In genomic region chr11:20070459-20070858, GRCh38 we compare ENCODE assay signal across 1 cellular context.
A peak's percentile ranks its signal among the peaks of the same experiment; 100 is the strongest.
TF ChIP-seq lines count a peak whose summit lies in the region.

No MANE protein-coding gene starts in this region.

TF ChIP-seq in HEK293, 187 proteins besides CTCF, POLR2A, EP300 and RAD21 (continued from another document):
- TF ChIP-seq ZNF292 (tag by site-specific recombination; IDR thresholded peaks at IDR 0.05; ENCODE audit: borderline replicate concordance, low read depth) (no peak), ZNF174 (tag by site-specific recombination; IDR thresholded peaks at IDR 0.05) (no peak), ZNF501 (tag by site-specific recombination; IDR thresholded peaks at IDR 0.05) (no peak), SP7 (tag by site-specific recombination; IDR thresholded peaks at IDR 0.05) (no peak), ZNF76 (tag by site-specific recombination; IDR thresholded peaks at IDR 0.05; ENCODE audit: borderline replicate concordance, low read depth) (no peak), KLF7 (tag by site-specific recombination; IDR thresholded peaks at IDR 0.05; ENCODE audit: borderline replicate concordance) (no peak), ZSCAN30 (tag by site-specific recombination; IDR thresholded peaks at IDR 0.05) (peak; percentile 78), ZNF239 (tag by site-specific recombination; IDR thresholded peaks at IDR 0.05) (no peak), IKZF3 (tag by site-specific recombination; IDR thresholded peaks at IDR 0.05) (0 out of 2 replicates have a peak, but pooled peaks have one; percentile 24), FEZF1 (tag by site-specific recombination; IDR thresholded peaks at IDR 0.05) (peak; percentile 98), ZNF510 (tag by site-specific recombination; IDR thresholded peaks at IDR 0.05; ENCODE audit: insufficient replicate concordance) (no peak), SALL2 (tag by site-specific recombination; IDR thresholded peaks at IDR 0.05; ENCODE audit: borderline replicate concordance) (no peak), ZNF335 (tag by site-specific recombination; conservative IDR thresholded peaks at IDR 0.05) (no peak), BCL11B (tag by site-specific recombination; IDR thresholded peaks at IDR 0.05; ENCODE audit: low read depth) (no peak), HIC1 (tag by site-specific recombination; IDR thresholded peaks at IDR 0.05) (no peak), ZNF561 (tag by site-specific recombination; IDR thresholded peaks at IDR 0.05; ENCODE audit: borderline replicate concordance) (peak; percentile 96), ZNF248 (tag by site-specific recombination; IDR thresholded peaks at IDR 0.05) (no peak), ZNF555 (tag by site-specific recombination; conservative IDR thresholded peaks at IDR 0.05) (no peak), ZNF114 (tag by site-specific recombination; IDR thresholded peaks at IDR 0.05) (no peak), WT1 (tag by site-specific recombination; IDR thresholded peaks at IDR 0.05) (peak; percentile 53; the same call in 1 of the 2 replicates), YY2 (tag by site-specific recombination; IDR thresholded peaks at IDR 0.05) (0 out of 2 replicates have a peak, but pooled peaks have one; percentile 28), KLF16 (tag by site-specific recombination; IDR thresholded peaks at IDR 0.05) (no peak), HOXC10 (CRISPR knock-in tag; IDR thresholded peaks at IDR 0.05) (no peak), ZSCAN16 (tag by site-specific recombination; IDR thresholded peaks at IDR 0.05) (no peak), ZBTB7A (tag by site-specific recombination; IDR thresholded peaks at IDR 0.05; ENCODE audit: low read depth) (no peak), ZNF473 (tag by site-specific recombination; IDR thresholded peaks at IDR 0.05) (no peak), REPIN1 (tag by site-specific recombination; IDR thresholded peaks at IDR 0.05; ENCODE audit: low read depth) (no peak), ZNF600 (tag by site-specific recombination; IDR thresholded peaks at IDR 0.05) (no peak)
- TF ChIP-seq, protein P1, sequence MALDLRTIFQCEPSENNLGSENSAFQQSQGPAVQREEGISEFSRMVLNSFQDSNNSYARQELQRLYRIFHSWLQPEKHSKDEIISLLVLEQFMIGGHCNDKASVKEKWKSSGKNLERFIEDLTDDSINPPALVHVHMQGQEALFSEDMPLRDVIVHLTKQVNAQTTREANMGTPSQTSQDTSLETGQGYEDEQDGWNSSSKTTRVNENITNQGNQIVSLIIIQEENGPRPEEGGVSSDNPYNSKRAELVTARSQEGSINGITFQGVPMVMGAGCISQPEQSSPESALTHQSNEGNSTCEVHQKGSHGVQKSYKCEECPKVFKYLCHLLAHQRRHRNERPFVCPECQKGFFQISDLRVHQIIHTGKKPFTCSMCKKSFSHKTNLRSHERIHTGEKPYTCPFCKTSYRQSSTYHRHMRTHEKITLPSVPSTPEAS (tag by site-specific recombination; IDR thresholded peaks at IDR 0.05): no peak
- TF ChIP-seq, protein P2, sequence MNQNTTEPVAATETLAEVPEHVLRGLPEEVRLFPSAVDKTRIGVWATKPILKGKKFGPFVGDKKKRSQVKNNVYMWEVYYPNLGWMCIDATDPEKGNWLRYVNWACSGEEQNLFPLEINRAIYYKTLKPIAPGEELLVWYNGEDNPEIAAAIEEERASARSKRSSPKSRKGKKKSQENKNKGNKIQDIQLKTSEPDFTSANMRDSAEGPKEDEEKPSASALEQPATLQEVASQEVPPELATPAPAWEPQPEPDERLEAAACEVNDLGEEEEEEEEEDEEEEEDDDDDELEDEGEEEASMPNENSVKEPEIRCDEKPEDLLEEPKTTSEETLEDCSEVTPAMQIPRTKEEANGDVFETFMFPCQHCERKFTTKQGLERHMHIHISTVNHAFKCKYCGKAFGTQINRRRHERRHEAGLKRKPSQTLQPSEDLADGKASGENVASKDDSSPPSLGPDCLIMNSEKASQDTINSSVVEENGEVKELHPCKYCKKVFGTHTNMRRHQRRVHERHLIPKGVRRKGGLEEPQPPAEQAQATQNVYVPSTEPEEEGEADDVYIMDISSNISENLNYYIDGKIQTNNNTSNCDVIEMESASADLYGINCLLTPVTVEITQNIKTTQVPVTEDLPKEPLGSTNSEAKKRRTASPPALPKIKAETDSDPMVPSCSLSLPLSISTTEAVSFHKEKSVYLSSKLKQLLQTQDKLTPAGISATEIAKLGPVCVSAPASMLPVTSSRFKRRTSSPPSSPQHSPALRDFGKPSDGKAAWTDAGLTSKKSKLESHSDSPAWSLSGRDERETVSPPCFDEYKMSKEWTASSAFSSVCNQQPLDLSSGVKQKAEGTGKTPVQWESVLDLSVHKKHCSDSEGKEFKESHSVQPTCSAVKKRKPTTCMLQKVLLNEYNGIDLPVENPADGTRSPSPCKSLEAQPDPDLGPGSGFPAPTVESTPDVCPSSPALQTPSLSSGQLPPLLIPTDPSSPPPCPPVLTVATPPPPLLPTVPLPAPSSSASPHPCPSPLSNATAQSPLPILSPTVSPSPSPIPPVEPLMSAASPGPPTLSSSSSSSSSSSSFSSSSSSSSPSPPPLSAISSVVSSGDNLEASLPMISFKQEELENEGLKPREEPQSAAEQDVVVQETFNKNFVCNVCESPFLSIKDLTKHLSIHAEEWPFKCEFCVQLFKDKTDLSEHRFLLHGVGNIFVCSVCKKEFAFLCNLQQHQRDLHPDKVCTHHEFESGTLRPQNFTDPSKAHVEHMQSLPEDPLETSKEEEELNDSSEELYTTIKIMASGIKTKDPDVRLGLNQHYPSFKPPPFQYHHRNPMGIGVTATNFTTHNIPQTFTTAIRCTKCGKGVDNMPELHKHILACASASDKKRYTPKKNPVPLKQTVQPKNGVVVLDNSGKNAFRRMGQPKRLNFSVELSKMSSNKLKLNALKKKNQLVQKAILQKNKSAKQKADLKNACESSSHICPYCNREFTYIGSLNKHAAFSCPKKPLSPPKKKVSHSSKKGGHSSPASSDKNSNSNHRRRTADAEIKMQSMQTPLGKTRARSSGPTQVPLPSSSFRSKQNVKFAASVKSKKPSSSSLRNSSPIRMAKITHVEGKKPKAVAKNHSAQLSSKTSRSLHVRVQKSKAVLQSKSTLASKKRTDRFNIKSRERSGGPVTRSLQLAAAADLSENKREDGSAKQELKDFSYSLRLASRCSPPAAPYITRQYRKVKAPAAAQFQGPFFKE (tag by site-specific recombination; IDR thresholded peaks at IDR 0.05; ENCODE audit: borderline replicate concordance): no peak
- TF ChIP-seq, protein P3, sequence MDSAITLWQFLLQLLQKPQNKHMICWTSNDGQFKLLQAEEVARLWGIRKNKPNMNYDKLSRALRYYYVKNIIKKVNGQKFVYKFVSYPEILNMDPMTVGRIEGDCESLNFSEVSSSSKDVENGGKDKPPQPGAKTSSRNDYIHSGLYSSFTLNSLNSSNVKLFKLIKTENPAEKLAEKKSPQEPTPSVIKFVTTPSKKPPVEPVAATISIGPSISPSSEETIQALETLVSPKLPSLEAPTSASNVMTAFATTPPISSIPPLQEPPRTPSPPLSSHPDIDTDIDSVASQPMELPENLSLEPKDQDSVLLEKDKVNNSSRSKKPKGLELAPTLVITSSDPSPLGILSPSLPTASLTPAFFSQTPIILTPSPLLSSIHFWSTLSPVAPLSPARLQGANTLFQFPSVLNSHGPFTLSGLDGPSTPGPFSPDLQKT (IDR thresholded peaks at IDR 0.05; ENCODE audit: borderline replicate concordance, low read depth, low read length): no peak
- TF ChIP-seq, protein P4, sequence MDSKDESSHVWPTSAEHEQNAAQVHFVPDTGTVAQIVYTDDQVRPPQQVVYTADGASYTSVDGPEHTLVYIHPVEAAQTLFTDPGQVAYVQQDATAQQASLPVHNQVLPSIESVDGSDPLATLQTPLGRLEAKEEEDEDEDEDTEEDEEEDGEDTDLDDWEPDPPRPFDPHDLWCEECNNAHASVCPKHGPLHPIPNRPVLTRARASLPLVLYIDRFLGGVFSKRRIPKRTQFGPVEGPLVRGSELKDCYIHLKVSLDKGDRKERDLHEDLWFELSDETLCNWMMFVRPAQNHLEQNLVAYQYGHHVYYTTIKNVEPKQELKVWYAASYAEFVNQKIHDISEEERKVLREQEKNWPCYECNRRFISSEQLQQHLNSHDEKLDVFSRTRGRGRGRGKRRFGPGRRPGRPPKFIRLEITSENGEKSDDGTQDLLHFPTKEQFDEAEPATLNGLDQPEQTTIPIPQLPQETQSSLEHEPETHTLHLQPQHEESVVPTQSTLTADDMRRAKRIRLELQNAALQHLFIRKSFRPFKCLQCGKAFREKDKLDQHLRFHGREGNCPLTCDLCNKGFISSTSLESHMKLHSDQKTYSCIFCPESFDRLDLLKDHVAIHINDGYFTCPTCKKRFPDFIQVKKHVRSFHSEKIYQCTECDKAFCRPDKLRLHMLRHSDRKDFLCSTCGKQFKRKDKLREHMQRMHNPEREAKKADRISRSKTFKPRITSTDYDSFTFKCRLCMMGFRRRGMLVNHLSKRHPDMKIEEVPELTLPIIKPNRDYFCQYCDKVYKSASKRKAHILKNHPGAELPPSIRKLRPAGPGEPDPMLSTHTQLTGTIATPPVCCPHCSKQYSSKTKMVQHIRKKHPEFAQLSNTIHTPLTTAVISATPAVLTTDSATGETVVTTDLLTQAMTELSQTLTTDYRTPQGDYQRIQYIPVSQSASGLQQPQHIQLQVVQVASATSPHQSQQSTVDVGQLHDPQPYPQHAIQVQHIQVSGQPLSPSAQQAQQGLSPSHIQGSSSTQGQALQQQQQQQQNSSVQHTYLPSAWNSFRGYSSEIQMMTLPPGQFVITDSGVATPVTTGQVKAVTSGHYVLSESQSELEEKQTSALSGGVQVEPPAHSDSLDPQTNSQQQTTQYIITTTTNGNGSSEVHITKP (tag by site-specific recombination; IDR thresholded peaks at IDR 0.05): no peak
TF ChIP-seq in HEK293: peak in this region for 42.
